Comparison of ENCODE assay signal across 20 cellular contexts in the genomic region with DNA sequence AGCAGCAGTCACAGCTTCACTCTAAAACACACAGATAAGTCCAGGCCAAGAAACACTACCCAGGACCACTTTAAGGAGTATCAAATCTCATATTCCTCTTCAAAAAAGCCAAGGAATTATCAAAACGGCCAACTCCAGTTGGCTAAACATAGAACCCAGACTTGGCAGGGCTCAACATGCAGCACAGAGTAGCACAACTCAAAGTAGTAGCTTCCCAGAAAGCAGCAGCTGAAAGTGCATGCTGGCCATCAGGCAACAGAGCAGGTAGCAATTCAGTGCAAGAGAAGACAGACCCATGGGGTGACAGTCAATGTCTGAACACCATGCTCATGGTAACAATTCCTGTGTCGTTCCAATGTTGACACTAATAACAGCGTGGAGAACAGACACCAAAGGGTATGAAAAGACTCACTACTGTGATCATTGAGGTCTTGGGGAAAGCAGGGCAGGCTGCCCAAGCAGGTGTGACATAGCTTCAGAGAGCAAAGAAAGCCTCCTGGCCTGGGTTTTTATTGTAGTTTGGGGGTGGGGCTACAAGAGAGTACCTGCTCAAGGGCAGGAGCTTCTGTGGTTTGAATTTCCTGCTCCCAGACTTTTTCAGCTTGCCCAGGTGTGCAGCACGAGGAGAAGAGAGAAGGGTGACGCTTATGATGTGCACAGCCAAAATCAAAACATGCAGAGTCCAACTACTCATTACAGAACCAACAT. TPM values are rescaled to one million over a fixed set of nuclear protein-coding genes. Genes with fewer than 3 reads are reported as not detected.
DNase-seq lines count a peak whose midpoint lies in the region; ATAC-seq and TF ChIP-seq lines count a peak whose summit lies in the region.
"Had no signal": no experiment of that assay in that cellular context is flagged by ENCODE, and none has a peak within 500 bp of the region (broad histone marks: within the 10 kb centered on the region; RNA-seq: fewer than 3 reads in every experiment).

No MANE protein-coding gene starts in this region.

- WGBS in transverse colon (ENCODE audit: low coverage in 1 of 2), 2 donors = 21 to 45% methylated on average over 2 to 5 of the region's 5 CpGs

- H3K27ac Mint-ChIP-seq in activated naive CD8-positive, alpha-beta T cell = peak overlapping the region; percentile 64
- no peak overlapping the region for H3K27ac Mint-ChIP-seq in activated naive CD8-positive, alpha-beta T cell treated with anti-CD3 and anti-CD28 coated beads, Interleukin-2, amount 50 U/mL, for 24 hours
- peak overlapping the region; percentile 41 to 52 for H3K27ac Mint-ChIP-seq in effector memory CD8-positive, alpha-beta T cell
- H3K27ac Mint-ChIP-seq: nephron progenitor cell had no signal

- no peaks in the 10 kb centered on the region for H3K27me3 ChIP-seq in transverse colon
- H3K27me3 ChIP-seq: esophagus squamous epithelium had no signal

- ATAC-seq in activated naive CD8-positive, alpha-beta T cell treated with anti-CD3 and anti-CD28 coated beads, Interleukin-2, amount 50 U/mL, for 24 hours = no peak
- ATAC-seq in effector memory CD8-positive, alpha-beta T cell (replicated peaks) = no peak
- ATAC-seq in GM18909 (IDR thresholded peaks at IDR 0.05; ENCODE audit: poor library complexity, unreplicated experiment) (no peak), GM19452 (IDR thresholded peaks at IDR 0.05; ENCODE audit: unreplicated experiment) (no peak), GM19455 (IDR thresholded peaks at IDR 0.05; ENCODE audit: unreplicated experiment) (no peak)
- ATAC-seq: left cardiac atrium had no signal

- H3K27me3 Mint-ChIP-seq in activated naive CD8-positive, alpha-beta T cell = no peaks in the 10 kb centered on the region
- no peaks in the 10 kb centered on the region for H3K27me3 Mint-ChIP-seq in activated naive CD8-positive, alpha-beta T cell treated with anti-CD3 and anti-CD28 coated beads, Interleukin-2, amount 50 U/mL, for 24 hours
- no peaks in the 10 kb centered on the region for H3K27me3 Mint-ChIP-seq in effector memory CD8-positive, alpha-beta T cell

- no peaks in the 10 kb centered on the region for H3K36me3 ChIP-seq in transverse colon
- H3K36me3 ChIP-seq: esophagus squamous epithelium had no signal

- peaks cover 4% of the 10 kb centered on the region for H3K36me3 Mint-ChIP-seq in activated naive CD8-positive, alpha-beta T cell
- H3K36me3 Mint-ChIP-seq in activated naive CD8-positive, alpha-beta T cell treated with anti-CD3 and anti-CD28 coated beads, Interleukin-2, amount 50 U/mL, for 24 hours (ENCODE audit: low read depth) = peaks cover 2% of the 10 kb centered on the region
- peaks cover 4% of the 10 kb centered on the region for H3K36me3 Mint-ChIP-seq in effector memory CD8-positive, alpha-beta T cell (ENCODE audit: insufficient read depth)

- H3K4me3 Mint-ChIP-seq in activated naive CD8-positive, alpha-beta T cell = no peak overlapping the region
- H3K4me3 Mint-ChIP-seq in activated naive CD8-positive, alpha-beta T cell treated with anti-CD3 and anti-CD28 coated beads, Interleukin-2, amount 50 U/mL, for 24 hours = no peak overlapping the region
- no peak overlapping the region for H3K4me3 Mint-ChIP-seq in effector memory CD8-positive, alpha-beta T cell
- H3K4me3 Mint-ChIP-seq: nephron progenitor cell had no signal

- H3K9me3 Mint-ChIP-seq in activated naive CD8-positive, alpha-beta T cell (ENCODE audit: low read depth) = no peaks in the 10 kb centered on the region
- H3K9me3 Mint-ChIP-seq in activated naive CD8-positive, alpha-beta T cell treated with anti-CD3 and anti-CD28 coated beads, Interleukin-2, amount 50 U/mL, for 24 hours = no peaks in the 10 kb centered on the region
- no peaks in the 10 kb centered on the region for H3K9me3 Mint-ChIP-seq in effector memory CD8-positive, alpha-beta T cell

- no peak for TF ChIP-seq EP300 in transverse colon (IDR thresholded peaks at IDR 0.05; ENCODE audit: low read depth)

- in situ Hi-C loops in transverse colon (cut with MboI; ENCODE audit: low pct_ligation_motif_present in 1 of 4, low pct_unique_long_range_greater_than_20kb in 1 of 4, low sequenced_read_pairs in 3 of 4) = no loop called here

- peaks cover 0 to 18% (median under 1%) of the 10 kb centered on the region in 4 donors for H3K4me1 ChIP-seq in transverse colon

- H3K9me3 ChIP-seq in transverse colon = no peaks in the 10 kb centered on the region

- no peak overlapping the region for H3K27ac ChIP-seq in transverse colon
- H3K27ac ChIP-seq: C4-2B, esophagus squamous epithelium, KMS-11, WERI-Rb-1 had no signal

- no peak for DNase-seq in activated naive CD8-positive, alpha-beta T cell treated with anti-CD3 and anti-CD28 coated beads, Interleukin-2, amount 50 U/mL, for 24 hours
- DNase-seq in NCI-H146 treated with DMSO at 0.1 percent for 48 hours (lab: John Stamatoyannopoulos, UW; ENCODE audit: unreplicated experiment) (peak; percentile 33), transverse colon (peak; percentile 42)
- no peak for DNase-seq in effector memory CD8-positive, alpha-beta T cell
- DNase-seq: activated CD4-positive, alpha-beta T cell treated with anti-CD3 and anti-CD28 coated beads, Interleukin-2, amount 50 U/mL, for 4 hours; activated gamma-delta T cell; DMS153; esophagus squamous epithelium; left cardiac atrium; NCI-H1048; NCI-H2171; nephron progenitor cell; posterior cingulate gyrus had no signal

- no peak for TF ChIP-seq CTCF in transverse colon (IDR thresholded peaks at IDR 0.05)

- peaks cover 38% of the 10 kb centered on the region for H3K4me1 Mint-ChIP-seq in activated naive CD8-positive, alpha-beta T cell (ENCODE audit: low read depth)
- H3K4me1 Mint-ChIP-seq in activated naive CD8-positive, alpha-beta T cell treated with anti-CD3 and anti-CD28 coated beads, Interleukin-2, amount 50 U/mL, for 24 hours = peaks cover 34% of the 10 kb centered on the region
- H3K4me1 Mint-ChIP-seq in effector memory CD8-positive, alpha-beta T cell (ENCODE audit: low read depth in 2 of 2) = peaks cover 20 to 29% of the 10 kb centered on the region in 2 donors

- intact Hi-C loops in transverse colon (cut with DNase I; ENCODE audit: low total_unique reads) = no loop called here

- TF ChIP-seq POLR2A in transverse colon (IDR thresholded peaks at IDR 0.05) = no peak

- no peak overlapping the region for H3K4me3 ChIP-seq in transverse colon
- H3K4me3 ChIP-seq: esophagus squamous epithelium had no signal

RNA-seq across cellular contexts. Expression of a gene that starts 6.2 kb away (rescaled TPM):
- total RNA-seq in transverse colon = 1 to 10 TPM; 1.1 to 4.1 (median 2.2) TPM

RNA-seq across cellular contexts. Expression of a gene that starts 37.6 kb away (rescaled TPM):
- total RNA-seq in transverse colon = 1 to 10 TPM; 1.8 to 8.1 (median 7.0) TPM

Comparison
In these comparisons a context has a peak if more than half of its experiments do, and no peak if none do; other contexts are left out.
1. DNase-seq: peak in NCI-H146 treated with DMSO at 0.1 percent for 48 hours (single experiment) and transverse colon (single experiment); none in activated naive CD8-positive, alpha-beta T cell treated with anti-CD3 and anti-CD28 coated beads, Interleukin-2, amount 50 U/mL, for 24 hours (single experiment) and effector memory CD8-positive, alpha-beta T cell (0 of 3).